ENCODE assay signal across 8 cellular contexts in genomic region chr6:105993769-105994521, GRCh38.
DNase-seq lines count a peak whose midpoint lies in the region; ATAC-seq and TF ChIP-seq lines count a peak whose summit lies in the region.

No MANE protein-coding gene starts in this region.

- intact Hi-C loops in upper lobe of right lung (cut with DNase I) = no loop called here

- H3K4me1 ChIP-seq in endodermal cell (ENCODE audit: control insufficient read depth, insufficient read depth, low read length) (peaks cover 6% of the 10 kb centered on the region), upper lobe of right lung (peaks cover 7% of the 10 kb centered on the region)

- TF ChIP-seq CTCF in HL-60 (IDR thresholded peaks at IDR 0.05; ENCODE audit: insufficient read depth, low read length) = no peak
- no peak for TF ChIP-seq CTCF in endodermal cell (conservative IDR thresholded peaks at IDR 0.05)
- TF ChIP-seq CTCF in upper lobe of right lung (IDR thresholded peaks at IDR 0.05) = no peak

- peak overlapping the region; percentile 90 for H3K9ac ChIP-seq in endodermal cell (ENCODE audit: extremely low read depth, low read length, poor library complexity, severe bottlenecking)

- H3K36me3 ChIP-seq in endodermal cell (ENCODE audit: control insufficient read depth, insufficient read depth, low read length) = peaks cover 7% of the 10 kb centered on the region
- no peaks in the 10 kb centered on the region for H3K36me3 ChIP-seq in upper lobe of right lung

- ATAC-seq in naive B cell (ENCODE audit: low read depth in 2 of 2) (peak; percentile 29 to 36), upper lobe of right lung (peak; percentile 73), GM21825 (IDR thresholded peaks at IDR 0.05; ENCODE audit: unreplicated experiment) (no peak)

- H3K36me3 Mint-ChIP-seq in endodermal cell (ENCODE audit: low read depth) (peaks cover 8% of the 10 kb centered on the region), naive B cell (no peaks in the 10 kb centered on the region)

- peak overlapping the region; percentile 94 for H3K27ac ChIP-seq in HL-60 (replicated peaks)
- no peak overlapping the region for H3K27ac ChIP-seq in endodermal cell (ENCODE audit: low read depth, low read length)
- H3K27ac ChIP-seq in upper lobe of right lung = peak overlapping the region; percentile 86

- H3K9me3 Mint-ChIP-seq in endodermal cell (no peaks in the 10 kb centered on the region), naive B cell (peaks cover 0 to 1% (median 0%) of the 10 kb centered on the region in 7 donors)

- H3K4me3 ChIP-seq in HL-60 (replicated peaks; ENCODE audit: insufficient read depth, low read length) (peak overlapping the region; percentile 55), endodermal cell (ENCODE audit: low read length) (peak overlapping the region; percentile 94), upper lobe of right lung (peak overlapping the region; percentile 66)

- H3K27ac Mint-ChIP-seq in endodermal cell = peak overlapping the region; percentile 77
- peak overlapping the region; percentile 74 to 97 (median 90) for H3K27ac Mint-ChIP-seq in naive B cell

- H3K27me3 Mint-ChIP-seq in endodermal cell (ENCODE audit: insufficient read depth) = peaks cover 73% of the 10 kb centered on the region
- H3K27me3 Mint-ChIP-seq in naive B cell = peaks cover 30 to 45% (median 39%) of the 10 kb centered on the region in 3 donors

- H3K9me3 ChIP-seq in endodermal cell (ENCODE audit: control insufficient read depth, low read length) (no peaks in the 10 kb centered on the region), upper lobe of right lung (no peaks in the 10 kb centered on the region)

- H3K4me3 Mint-ChIP-seq in endodermal cell (peak overlapping the region; percentile 78), naive B cell (peak overlapping the region; percentile 85 to 99 (median 96))

- WGBS in endodermal cell (ENCODE audit: insufficient coverage in 1 of 2, insufficient read length in 1 of 2), 2 experiments = 0 to 1% methylated on average over 41 to 54 of the region's 54 CpGs

- peaks cover 24% of the 10 kb centered on the region for H3K4me1 Mint-ChIP-seq in endodermal cell
- H3K4me1 Mint-ChIP-seq in naive B cell = peaks cover 11 to 31% (median 23%) of the 10 kb centered on the region in 3 donors

- H3K27me3 ChIP-seq in HL-60 (ENCODE audit: insufficient read depth, poor library complexity, severe bottlenecking) (no peaks in the 10 kb centered on the region), endodermal cell (ENCODE audit: control insufficient read depth, insufficient read depth, low read length, poor library complexity, severe bottlenecking) (peaks cover 7% of the 10 kb centered on the region), upper lobe of right lung (peaks cover 77% of the 10 kb centered on the region)

- peak; percentile 63 for DNase-seq in AG08396 (ENCODE audit: low spot score)
- DNase-seq in HL-60 (ENCODE audit: low read depth in 1 of 2, low spot score in 1 of 2) = peak; percentile 67 to 72
- peak; percentile 34 for DNase-seq in activated CD4-positive, alpha-beta T cell treated with anti-CD3 and anti-CD28 coated beads, Interleukin-2, amount 50 U/mL, for 4 hours
- peak; percentile 74 for DNase-seq in endodermal cell
- peak; percentile 49 for DNase-seq in naive B cell
- peak; percentile 70 for DNase-seq in upper lobe of right lung
- no peak for DNase-seq in SW 1271 (lab: John Stamatoyannopoulos, UW)

Comparison
In these comparisons a context has a peak if more than half of its experiments do, and no peak if none do; other contexts are left out.
1. DNase-seq: peak in AG08396 (single experiment), HL-60 (2 of 2), activated CD4-positive, alpha-beta T cell treated with anti-CD3 and anti-CD28 coated beads, Interleukin-2, amount 50 U/mL, for 4 hours (2 of 2), endodermal cell (single experiment), naive B cell (single experiment) and upper lobe of right lung (single experiment); none in SW 1271 (0 of 2).
2. Peak in every context shown above with its lines, with median percentiles within 50 percentile points of each other: H3K4me3 ChIP-seq.